In the genomic region with DNA sequence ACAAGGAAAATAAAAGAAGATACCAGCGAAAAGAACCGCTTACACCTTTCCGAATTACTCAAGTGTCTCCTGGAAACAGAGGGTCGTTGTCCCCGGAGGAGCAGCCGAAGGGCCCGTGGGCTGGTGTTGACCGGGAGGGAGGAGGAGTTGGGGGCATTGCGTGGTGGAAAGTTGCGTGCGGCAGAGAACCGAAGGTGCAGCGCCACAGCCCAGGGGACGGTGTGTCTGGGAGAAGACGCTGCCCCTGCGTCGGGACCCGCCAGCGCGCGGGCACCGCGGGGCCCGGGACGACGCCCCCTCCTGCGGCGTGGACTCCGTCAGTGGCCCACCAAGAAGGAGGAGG, we compare ENCODE assay signal across 8 cellular contexts. TPM values are rescaled to one million over a fixed set of nuclear protein-coding genes. Genes with fewer than 3 reads are reported as not detected.
A peak's percentile ranks its signal among the peaks of the same experiment; 100 is the strongest.
DNase-seq lines count a peak whose midpoint lies in the region; TF ChIP-seq lines count a peak whose summit lies in the region.

No MANE protein-coding gene starts in this region.

- H3K4me3 ChIP-seq in WI38 (ENCODE audit: low read depth, low read length): peak overlapping the region; percentile 96
- H3K4me3 ChIP-seq in endocrine pancreas (ENCODE audit: control insufficient read depth, insufficient read depth, low read length): peak overlapping the region; percentile 19
- peak overlapping the region; percentile 44 to 78 for H3K4me3 ChIP-seq in muscle layer of colon (ENCODE audit: low read depth in 1 of 2, low read length in 2 of 2)
- H3K4me3 ChIP-seq in testis: peak overlapping the region; percentile 50 to 69

- peaks cover 14% of the 10 kb centered on the region for H3K4me1 ChIP-seq in endocrine pancreas (ENCODE audit: control insufficient read depth, insufficient read depth, low read length)
- peaks cover 29% of the 10 kb centered on the region for H3K4me1 ChIP-seq in muscle layer of colon (ENCODE audit: insufficient read depth, low read length)
- H3K4me1 ChIP-seq in testis: peaks cover 4% of the 10 kb centered on the region

- WGBS in testis, 2 donors: 0 to 1% methylated on average over 28 to 29 of the region's 29 CpGs

- DNase-seq in HEK293T (ENCODE audit: extremely low spot score) (peak; percentile 14), testis (peak; percentile 21), dedifferentiated amniotic fluid mesenchymal stem cell (ENCODE audit: extremely low spot score) (no peak), SHP77 treated with DMSO at 0.1 percent for 48 hours (lab: John Stamatoyannopoulos, UW) (no peak)

- intact Hi-C loops in testis (cut with DNase I; ENCODE audit: low total_unique reads): no loop called here

- H3K9me3 ChIP-seq in endocrine pancreas (ENCODE audit: control insufficient read depth, low read length) (no peaks in the 10 kb centered on the region), muscle layer of colon (ENCODE audit: low read length) (no peaks in the 10 kb centered on the region), testis (no peaks in the 10 kb centered on the region)

- CTCF ChIA-PET in HEK293T (lab: Yijun Ruan, JAX): interaction anchor here (0.7 to 1.7 kb wide), 2 partner anchors 13 to 149 kb away, joined by 3 to 4 read pairs; no protein-coding TSS in a partner anchor

- no peak for TF ChIP-seq POLR2A in testis (IDR thresholded peaks at IDR 0.05)

- TF ChIP-seq CTCF in C4-2B (conservative IDR thresholded peaks at IDR 0.05) (peak; percentile 2; the same call in 1 of the 2 replicates), WI38 (IDR thresholded peaks at IDR 0.05; ENCODE audit: low read depth, low read length) (no peak), testis (IDR thresholded peaks at IDR 0.05) (no peak)

- POLR2A ChIA-PET in HEK293T (lab: Yijun Ruan, JAX): interaction anchor here (0.8 to 0.9 kb wide), 3 partner anchors 11 to 1063 kb away, joined by 3 to 4 read pairs (median 3); no protein-coding TSS in a partner anchor

- no peaks in the 10 kb centered on the region for H3K36me3 ChIP-seq in endocrine pancreas (ENCODE audit: control insufficient read depth, insufficient read depth, low read length)
- no peaks in the 10 kb centered on the region for H3K36me3 ChIP-seq in muscle layer of colon (ENCODE audit: insufficient read depth, low read length)
- H3K36me3 ChIP-seq in testis (ENCODE audit: low read depth, missing control alignments): no peaks in the 10 kb centered on the region

- H3K9ac ChIP-seq in endocrine pancreas (ENCODE audit: control insufficient read depth, insufficient read depth, low read length) (peak overlapping the region; percentile 98), muscle layer of colon (ENCODE audit: low read length) (no peak overlapping the region)

- H3K27ac ChIP-seq in C4-2B (peak overlapping the region; percentile 85), muscle layer of colon (ENCODE audit: low read depth, low read length) (peak overlapping the region; percentile 3), testis (peak overlapping the region in 1 of 2 donors; percentile 18)

- H3K27me3 ChIP-seq in endocrine pancreas (ENCODE audit: control insufficient read depth, insufficient read depth, low read length): no peaks in the 10 kb centered on the region
- peaks cover 0 to 7% of the 10 kb centered on the region in 2 donors for H3K27me3 ChIP-seq in muscle layer of colon (ENCODE audit: control insufficient read depth in 1 of 2, insufficient read depth in 2 of 2, low read length in 2 of 2)
- no peaks in the 10 kb centered on the region for H3K27me3 ChIP-seq in testis

TF ChIP-seq in HEK293T, 16 proteins besides CTCF, POLR2A, EP300 and RAD21:
- TF ChIP-seq ELF4 (IDR thresholded peaks at IDR 0.05): no peak
- no peak for TF ChIP-seq ARNT (IDR thresholded peaks at IDR 0.05)
- no peak for TF ChIP-seq NFRKB (IDR thresholded peaks at IDR 0.05)
- TF ChIP-seq LEF1 (IDR thresholded peaks at IDR 0.05; ENCODE audit: borderline replicate concordance): no peak
- no peak for TF ChIP-seq HDGF (IDR thresholded peaks at IDR 0.05; ENCODE audit: borderline replicate concordance)
- no peak for TF ChIP-seq FOXK2 (IDR thresholded peaks at IDR 0.05)
- TF ChIP-seq TARDBP (IDR thresholded peaks at IDR 0.05): no peak
- no peak for TF ChIP-seq BHLHE40 (IDR thresholded peaks at IDR 0.05; ENCODE audit: borderline replicate concordance)
- no peak for TF ChIP-seq FOXA1 (IDR thresholded peaks at IDR 0.05)
- TF ChIP-seq CTBP1 (IDR thresholded peaks at IDR 0.05; ENCODE audit: borderline replicate concordance): no peak
- TF ChIP-seq ZNF384 (IDR thresholded peaks at IDR 0.05): no peak
- no peak for TF ChIP-seq FOXM1 (IDR thresholded peaks at IDR 0.05; ENCODE audit: borderline replicate concordance)
- no peak for TF ChIP-seq SP1 (IDR thresholded peaks at IDR 0.05)
- TF ChIP-seq L3MBTL2 (conservative IDR thresholded peaks at IDR 0.05): no peak
- TF ChIP-seq SUZ12 (IDR thresholded peaks at IDR 0.05): no peak
- TF ChIP-seq, protein P1, sequence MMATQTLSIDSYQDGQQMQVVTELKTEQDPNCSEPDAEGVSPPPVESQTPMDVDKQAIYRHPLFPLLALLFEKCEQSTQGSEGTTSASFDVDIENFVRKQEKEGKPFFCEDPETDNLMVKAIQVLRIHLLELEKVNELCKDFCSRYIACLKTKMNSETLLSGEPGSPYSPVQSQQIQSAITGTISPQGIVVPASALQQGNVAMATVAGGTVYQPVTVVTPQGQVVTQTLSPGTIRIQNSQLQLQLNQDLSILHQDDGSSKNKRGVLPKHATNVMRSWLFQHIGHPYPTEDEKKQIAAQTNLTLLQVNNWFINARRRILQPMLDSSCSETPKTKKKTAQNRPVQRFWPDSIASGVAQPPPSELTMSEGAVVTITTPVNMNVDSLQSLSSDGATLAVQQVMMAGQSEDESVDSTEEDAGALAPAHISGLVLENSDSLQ (IDR thresholded peaks at IDR 0.05): no peak

RNA-seq across cellular contexts. Expression of a gene that starts 0.3 kb away (rescaled TPM):
- 1 to 10 TPM; 8.3 to 8.7 TPM for total RNA-seq in testis
- 9.0 TPM for polyA plus RNA-seq in testis (ENCODE audit: insufficient read depth, low read depth, low replicate concordance)

Comparison
In these comparisons a context has a peak if more than half of its experiments do, and no peak if none do; other contexts are left out.
1. DNase-seq: peak in HEK293T (single experiment) and testis (single experiment); none in dedifferentiated amniotic fluid mesenchymal stem cell (single experiment) and SHP77 treated with DMSO at 0.1 percent for 48 hours (single experiment).
2. H3K4me3 ChIP-seq: peak in every context shown above with its lines; median percentile 96 in WI38; 61 in muscle layer of colon; 60 in testis; 19 in endocrine pancreas.